ENCODE assay signal across 1 cellular context in the genomic region with DNA sequence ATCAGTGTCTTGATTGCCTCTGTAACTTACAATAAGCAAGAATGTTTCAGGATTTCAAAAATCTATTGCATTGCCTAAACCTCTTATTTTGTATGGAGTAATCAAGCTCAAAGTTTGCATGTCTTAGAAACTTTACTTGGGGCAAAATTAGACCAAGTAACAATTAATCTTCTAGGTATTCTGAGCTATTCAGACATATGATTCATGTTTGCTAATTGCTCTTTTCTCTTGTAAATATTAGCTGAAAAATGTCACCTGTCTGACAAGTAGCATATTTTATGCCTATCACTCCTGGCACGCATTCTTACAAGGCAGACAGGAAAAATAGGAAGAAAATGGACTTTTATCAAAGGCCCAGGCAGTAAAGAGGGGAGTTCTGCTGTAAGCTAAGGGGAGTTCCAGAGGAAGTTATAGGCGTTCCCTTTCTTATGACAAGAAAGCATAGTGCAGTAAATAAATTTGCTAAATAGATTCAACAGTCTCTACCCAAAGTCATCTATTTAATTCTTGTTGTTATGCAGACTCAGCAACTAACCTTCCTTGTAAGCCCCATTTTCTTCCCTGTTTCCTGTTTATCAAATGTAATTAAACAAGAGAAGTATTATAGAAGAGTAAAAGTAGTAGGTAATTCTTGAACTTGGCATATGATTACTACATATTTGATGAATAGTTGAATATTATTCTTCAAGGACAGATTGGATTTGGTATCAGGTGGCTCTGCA.
TF ChIP-seq lines count a peak whose summit lies in the region.

No MANE protein-coding gene starts in this region.

TF ChIP-seq in endothelial cell of umbilical vein, 7 proteins besides CTCF, POLR2A, EP300 and RAD21:
- TF ChIP-seq GATA2 (IDR thresholded peaks at IDR 0.05; ENCODE audit: insufficient read depth, insufficient read length, low read depth, low read length) = no peak
- no peak for TF ChIP-seq MYC (IDR thresholded peaks at IDR 0.05; ENCODE audit: low read depth, low read length)
- TF ChIP-seq MAX (IDR thresholded peaks at IDR 0.05; ENCODE audit: insufficient read depth, insufficient read length) = no peak
- TF ChIP-seq POLR2AphosphoS5 (IDR thresholded peaks at IDR 0.05; ENCODE audit: insufficient read depth, low read depth, low read length) = no peak
- no peak for TF ChIP-seq EZH2 (IDR thresholded peaks at IDR 0.05; ENCODE audit: borderline replicate concordance, low read depth, low read length, severe bottlenecking)
- TF ChIP-seq FOS (IDR thresholded peaks at IDR 0.05; ENCODE audit: borderline replicate concordance, insufficient read depth, low read length) = no peak
- no peak for TF ChIP-seq JUN (IDR thresholded peaks at IDR 0.05; ENCODE audit: borderline replicate concordance, insufficient read depth, insufficient read length, low read depth)
